In genomic region chr6:109118337-109118736, GRCh38 we compare ENCODE assay signal across 15 cellular contexts.
"Had no signal": no experiment of that assay in that cellular context is flagged by ENCODE, and none has a peak within 500 bp of the region (broad histone marks: within the 10 kb centered on the region; RNA-seq: fewer than 3 reads in every experiment).

No MANE protein-coding gene starts in this region.

- H3K36me3 Mint-ChIP-seq: activated CD4-positive, alpha-beta memory T cell treated with anti-CD3 and anti-CD28 coated beads for 36 hours; immature natural killer cell had no signal

- H3K27me3 ChIP-seq: ovary, stomach, uterus had no signal

- H3K27ac Mint-ChIP-seq: activated CD4-positive, alpha-beta memory T cell treated with anti-CD3 and anti-CD28 coated beads for 36 hours; immature natural killer cell had no signal

- H3K9me3 Mint-ChIP-seq: activated CD4-positive, alpha-beta memory T cell treated with anti-CD3 and anti-CD28 coated beads for 36 hours; immature natural killer cell; neural crest cell had no signal

- H3K36me3 ChIP-seq: ovary, stomach, thoracic aorta, uterus had no signal

- DNase-seq: activated CD4-positive, alpha-beta memory T cell treated with anti-CD3 and anti-CD28 coated beads for 36 hours; aorta; foreskin fibroblast; immature natural killer cell; left colon; mesenchymal stem cell; ovary; stimulated activated CD4-positive, alpha-beta T cell treated with anti-CD3 and anti-CD28 coated beads, Interleukin-4, amount 100 ng/mL, for 4 hours; stomach; T-helper 9 cell; uterus had no signal

- H3K27ac ChIP-seq: ovary, stomach, thoracic aorta, uterus had no signal

- H3K4me3 ChIP-seq: ovary, stomach, thoracic aorta, uterus had no signal

- FAIRE-seq: bronchial epithelial cell, endometrium had no signal

- H3K9me3 ChIP-seq: ovary, stomach, thoracic aorta, uterus had no signal
